9 cellular contexts compared by ENCODE assay signal in genomic region chr17:48068491-48068961, GRCh38. TPM values are rescaled to one million over a fixed set of nuclear protein-coding genes. Genes with fewer than 3 reads are reported as not detected.
DNase-seq lines count a peak whose midpoint lies in the region; ATAC-seq, FAIRE-seq and TF ChIP-seq lines count a peak whose summit lies in the region.
"Had no signal": no experiment of that assay in that cellular context is flagged by ENCODE, and none has a peak within 500 bp of the region (broad histone marks: within the 10 kb centered on the region; RNA-seq: fewer than 3 reads in every experiment).

No MANE protein-coding gene starts in this region.

- no peak overlapping the region for H3K4me3 Mint-ChIP-seq in activated T-helper 17 cell treated with anti-CD3 and anti-CD28 coated beads, Interleukin-2, amount 50 U/mL, for 72 hours

- no peaks in the 10 kb centered on the region for H3K9me3 Mint-ChIP-seq in activated T-helper 17 cell treated with anti-CD3 and anti-CD28 coated beads, Interleukin-2, amount 50 U/mL, for 72 hours

- H3K9ac ChIP-seq in GM23248: peak overlapping the region; percentile 34; the same call in 1 of the 2 replicates
- H3K9ac ChIP-seq in HepG2 (ENCODE audit: insufficient read depth, low read depth, low read length): no peak overlapping the region

- no peak overlapping the region for H2AFZ ChIP-seq in GM23248
- no peak overlapping the region for H2AFZ ChIP-seq in HepG2 (ENCODE audit: low read length)

- FAIRE-seq in HepG2 (lab: Jason Lieb, UNC): peak; percentile 56

- H3K27ac ChIP-seq in GM23248: peak overlapping the region; percentile 73
- no peak overlapping the region for H3K27ac ChIP-seq in HepG2 (ENCODE audit: extremely low read length, insufficient read depth, low read length)

- peak; percentile 32 for TF ChIP-seq CTCF in HepG2 (CRISPR knock-in tag; IDR thresholded peaks at IDR 0.05)

- H3K9me3 ChIP-seq in GM23248 (ENCODE audit: low read depth): no peaks in the 10 kb centered on the region
- no peaks in the 10 kb centered on the region for H3K9me3 ChIP-seq in HepG2 (ENCODE audit: low read length)

- TF ChIP-seq RAD21 in HepG2 (CRISPR knock-in tag; IDR thresholded peaks at IDR 0.05): 0 out of 2 replicates have a peak, but pooled peaks have one; percentile 26

- no peaks in the 10 kb centered on the region for H3K4me1 Mint-ChIP-seq in activated T-helper 17 cell treated with anti-CD3 and anti-CD28 coated beads, Interleukin-2, amount 50 U/mL, for 72 hours

- peak; percentile 63 for DNase-seq in AG20443 (ENCODE audit: low spot score)
- DNase-seq in GM23248: peak; percentile 85
- peak; percentile 41 for DNase-seq in HepG2 (ENCODE audit: low spot score)
- no peak for DNase-seq in NCI-H2081 (lab: John Stamatoyannopoulos, UW)
- no peak for DNase-seq in NCI-H2196 treated with DMSO at 0.1 percent for 48 hours (lab: John Stamatoyannopoulos, UW; ENCODE audit: unreplicated experiment)
- DNase-seq in NCI-H774 (lab: John Stamatoyannopoulos, UW): no peak
- DNase-seq: NCI-H510A had no signal

- no peak overlapping the region for H3K27ac Mint-ChIP-seq in activated T-helper 17 cell treated with anti-CD3 and anti-CD28 coated beads, Interleukin-2, amount 50 U/mL, for 72 hours

- WGBS in GM23248 (ENCODE audit: low coverage in 1 of 2, low lambda C conversion rate in 2 of 2, missing lambda C conversion rate in 2 of 2), 2 experiments: 68 to 81% methylated on average over 3 of the region's 3 CpGs
- 46% methylated on average over 3 of the region's 3 CpGs for WGBS in HepG2 (ENCODE audit: low lambda C conversion rate)

- peaks cover 68% of the 10 kb centered on the region for H3F3A ChIP-seq in GM23248 (ENCODE audit: insufficient read depth)

- POLR2A ChIA-PET in HepG2 (lab: Yijun Ruan, JAX): interaction anchor here (0.8 to 3.1 kb wide), 8 partner anchors 10 to 173 kb away, joined by 3 to 30 read pairs (median 4); partner anchors contain the start of genes NFE2L1 and SP2

- H3K36me3 ChIP-seq in GM23248 (ENCODE audit: low read depth) (peaks cover 30% of the 10 kb centered on the region), HepG2 (replicated peaks in 1 of 2; ENCODE audit: control insufficient read depth in 1 of 2, insufficient read depth in 2 of 2, low read length in 2 of 2) (peaks cover 7 to 37% of the 10 kb centered on the region in 2 experiments)

- peak overlapping the region; percentile 64 for H3K4me2 ChIP-seq in GM23248 (ENCODE audit: unreplicated experiment)
- H3K4me2 ChIP-seq in HepG2 (ENCODE audit: low read depth, low read length): no peak overlapping the region

- TF ChIP-seq EP300 in HepG2 (IDR thresholded peaks at IDR 0.05; ENCODE audit: low read depth in 2 of 2, low read length in 2 of 2) (no peak), HepG2 (CRISPR knock-in tag; IDR thresholded peaks at IDR 0.05; ENCODE audit: borderline replicate concordance) (no peak)

- H4K20me1 ChIP-seq in GM23248 (ENCODE audit: insufficient read depth): no peaks in the 10 kb centered on the region
- no peaks in the 10 kb centered on the region for H4K20me1 ChIP-seq in HepG2 (ENCODE audit: insufficient read depth, low read length)

- H3K36me3 Mint-ChIP-seq in activated T-helper 17 cell treated with anti-CD3 and anti-CD28 coated beads, Interleukin-2, amount 50 U/mL, for 72 hours (ENCODE audit: low read depth): peaks cover 94% of the 10 kb centered on the region

- intact Hi-C loops in HepG2 (cut with micrococcal nuclease; ENCODE audit: unreplicated experiment): no loop called here

- no peaks in the 10 kb centered on the region for H3K9me2 ChIP-seq in GM23248 (ENCODE audit: insufficient read depth)

- ATAC-seq in activated T-helper 17 cell treated with anti-CD3 and anti-CD28 coated beads, Interleukin-2, amount 50 U/mL, for 72 hours (replicated peaks): peak; percentile 38
- peak; percentile 92 for ATAC-seq in HepG2
- ATAC-seq in GM19328 (IDR thresholded peaks at IDR 0.05; ENCODE audit: unreplicated experiment): no peak

- H3K4me3 ChIP-seq in GM23248 (0 out of 2 replicates have a peak overlapping the region, but pooled peaks have one; percentile 17), HepG2 (replicated peaks in 1 of 3; ENCODE audit: insufficient read depth in 1 of 3, low read depth in 2 of 3, low read length in 3 of 3) (no peak overlapping the region)

- in situ Hi-C loops in GM23248 (cut with MboI) (no loop called here), HepG2 (cut with HindIII; ENCODE audit: extremely low pct_ligation_motif_present, low pct_unique_long_range_greater_than_20kb) (no loop called here)

- no peaks in the 10 kb centered on the region for H3K27me3 Mint-ChIP-seq in activated T-helper 17 cell treated with anti-CD3 and anti-CD28 coated beads, Interleukin-2, amount 50 U/mL, for 72 hours

- TF ChIP-seq POLR2A in HepG2 (IDR thresholded peaks at IDR 0.05; ENCODE audit: insufficient read depth in 1 of 2, low read depth in 2 of 2, low read length in 2 of 2): no peak

- no TSS peak for BruUV-seq in HepG2 (replicated peaks; lab: Mats Ljungman, UMichigan)

- H3K27me3 ChIP-seq in GM23248 (replicated peaks; ENCODE audit: insufficient read depth) (no peaks in the 10 kb centered on the region), HepG2 (ENCODE audit: control insufficient read depth in 1 of 2, insufficient read depth in 2 of 2, low read length in 2 of 2) (no peaks in the 10 kb centered on the region)

- peaks cover 25% of the 10 kb centered on the region for H3K79me2 ChIP-seq in GM23248 (ENCODE audit: insufficient read depth)
- no peaks in the 10 kb centered on the region for H3K79me2 ChIP-seq in HepG2 (ENCODE audit: insufficient read depth, low read length)

- peaks cover 49% of the 10 kb centered on the region for H3K4me1 ChIP-seq in GM23248 (ENCODE audit: insufficient read depth)
- peaks cover 48% of the 10 kb centered on the region for H3K4me1 ChIP-seq in HepG2 (ENCODE audit: insufficient read depth, low read length)

- CTCF ChIA-PET in HepG2 (lab: Yijun Ruan, JAX; ENCODE audit: low intra/inter-chr PET ratio, low total read pairs): interaction anchor here (0.6 kb wide), 1 partner anchor 42 kb away, joined by 3 read pairs; no protein-coding TSS in a partner anchor

RNA-seq across cellular contexts. Expression of gene NFE2L1, which starts 20.4 kb away (rescaled TPM):
- total RNA-seq in GM23248 (2014; rRNA removed; shearing (Covaris generic)): 65.6 and 66.4 TPM in 2 replicates
- polyA plus RNA-seq in GM23248 (2016; fragmentation: Nextera tagmentation; extraction: Ambion mirVana) (28.0 and 31.4 TPM in 2 replicates), HepG2 (2011; rRNA removed) (234 and 278 TPM in 2 replicates)
- total RNA-seq in activated T-helper 17 cell treated with anti-CD3 and anti-CD28 coated beads, Interleukin-2, amount 50 U/mL, for 72 hours: 10 to 100 TPM; 77.7 to 91.8 TPM
- total RNA-seq in HepG2 (2016; rRNA removed; fragmentation: Illumina TruSeq; extraction: Trizol): 53.7 and 67.0 TPM in 2 replicates
- 4.7 and 5.3 TPM in 2 replicates for total RNA-seq in HepG2 (2016; cell fraction: cytosol; rRNA removed; fragmentation: Illumina TruSeq; extraction: Trizol; ENCODE audit: low read depth)
- 48.3 and 75.7 TPM in 2 replicates for total RNA-seq in HepG2 (2016; cell fraction: insoluble cytoplasmic fraction; rRNA removed; fragmentation: Illumina TruSeq; extraction: Trizol)
- 18.1 and 20.9 TPM in 2 replicates for total RNA-seq in HepG2 (2016; cell fraction: membrane; rRNA removed; fragmentation: Illumina TruSeq; extraction: Trizol)
- 60.7 and 74.8 TPM in 2 replicates for total RNA-seq in HepG2 (2016; cell fraction: nucleus; rRNA removed; fragmentation: Illumina TruSeq; extraction: Trizol)
- 165 and 176 TPM in 2 replicates for polyA plus RNA-seq in HepG2 (2011; cell fraction: cytosol; rRNA removed)
- 160 and 175 TPM in 2 replicates for polyA plus RNA-seq in HepG2 (2011; cell fraction: nucleus; rRNA removed)
- polyA plus RNA-seq in HepG2 (2012): 180 and 241 TPM in 2 replicates
- polyA plus RNA-seq in HepG2 (2016; cell fraction: cytosol; fragmentation: Illumina TruSeq; extraction: Trizol; ENCODE audit: low read depth): 4.2 and 4.4 TPM in 2 replicates
- 37.5 and 44.9 TPM in 2 replicates for polyA plus RNA-seq in HepG2 (2016; cell fraction: insoluble cytoplasmic fraction; fragmentation: Illumina TruSeq; extraction: Trizol; ENCODE audit: low read depth)
- polyA plus RNA-seq in HepG2 (2016; cell fraction: membrane; fragmentation: Illumina TruSeq; extraction: Trizol; ENCODE audit: low read depth): 11.3 and 11.8 TPM in 2 replicates
- 92.7 and 103 TPM in 2 replicates for polyA plus RNA-seq in HepG2 (2016; cell fraction: nucleus; fragmentation: Illumina TruSeq; extraction: Trizol; ENCODE audit: insufficient read depth, low read depth)
- 108 and 333 TPM in 2 replicates for polyA minus RNA-seq in HepG2 (2011; rRNA and poly(A)+ RNA removed; ENCODE audit: low replicate concordance)
- 114 and 124 TPM in 2 replicates for polyA minus RNA-seq in HepG2 (2011; cell fraction: cytosol; rRNA and poly(A)+ RNA removed)
- polyA minus RNA-seq in HepG2 (2011; cell fraction: nucleus; rRNA and poly(A)+ RNA removed): 57.3 and 65.6 TPM in 2 replicates

RNA-seq across cellular contexts. Expression of gene COPZ2, which starts 30.9 kb away (rescaled TPM):
- 148 and 179 TPM in 2 replicates for total RNA-seq in GM23248 (2014; rRNA removed; shearing (Covaris generic))
- 399 and 401 TPM in 2 replicates for polyA plus RNA-seq in GM23248 (2016; fragmentation: Nextera tagmentation; extraction: Ambion mirVana)
- 1 to 10 TPM; 1.3 to 2.0 TPM for total RNA-seq in activated T-helper 17 cell treated with anti-CD3 and anti-CD28 coated beads, Interleukin-2, amount 50 U/mL, for 72 hours
- total RNA-seq in HepG2 (2016; rRNA removed; fragmentation: Illumina TruSeq; extraction: Trizol): 0.74 and 1.5 TPM in 2 replicates
- 0.81 and 1.5 TPM in 2 replicates for total RNA-seq in HepG2 (2016; cell fraction: cytosol; rRNA removed; fragmentation: Illumina TruSeq; extraction: Trizol; ENCODE audit: low read depth)
- 0.91 TPM in 1 of 2 replicates, not detected in the other for total RNA-seq in HepG2 (2016; cell fraction: insoluble cytoplasmic fraction; rRNA removed; fragmentation: Illumina TruSeq; extraction: Trizol)
- total RNA-seq in HepG2 (2016; cell fraction: membrane; rRNA removed; fragmentation: Illumina TruSeq; extraction: Trizol): 0.96 and 1.8 TPM in 2 replicates
- total RNA-seq in HepG2 (2016; cell fraction: nucleus; rRNA removed; fragmentation: Illumina TruSeq; extraction: Trizol): 1.4 TPM in 1 of 2 replicates, not detected in the other
- 0.48 and 0.61 TPM in 2 replicates for polyA plus RNA-seq in HepG2 (2011; rRNA removed)
- 0.48 and 0.96 TPM in 2 replicates for polyA plus RNA-seq in HepG2 (2011; cell fraction: cytosol; rRNA removed)
- polyA plus RNA-seq in HepG2 (2011; cell fraction: nucleus; rRNA removed): 0.68 and 0.90 TPM in 2 replicates
- 0.63 and 1.8 TPM in 2 replicates for polyA plus RNA-seq in HepG2 (2012)
- 2.3 and 2.4 TPM in 2 replicates for polyA plus RNA-seq in HepG2 (2016; cell fraction: cytosol; fragmentation: Illumina TruSeq; extraction: Trizol; ENCODE audit: low read depth)
- polyA plus RNA-seq in HepG2 (2016; cell fraction: insoluble cytoplasmic fraction; fragmentation: Illumina TruSeq; extraction: Trizol; ENCODE audit: low read depth): 0.87 and 4.9 TPM in 2 replicates
- 1.1 and 2.1 TPM in 2 replicates for polyA plus RNA-seq in HepG2 (2016; cell fraction: membrane; fragmentation: Illumina TruSeq; extraction: Trizol; ENCODE audit: low read depth)
- 2.4 TPM in 1 of 2 replicates, not detected in the other for polyA plus RNA-seq in HepG2 (2016; cell fraction: nucleus; fragmentation: Illumina TruSeq; extraction: Trizol; ENCODE audit: insufficient read depth, low read depth)
- polyA minus RNA-seq in HepG2 (2011; rRNA and poly(A)+ RNA removed; ENCODE audit: low replicate concordance): 0.50 and 0.94 TPM in 2 replicates
- polyA minus RNA-seq in HepG2 (2011; cell fraction: cytosol; rRNA and poly(A)+ RNA removed): not detected in 2 replicates
- 0.77 TPM in 1 of 2 replicates, not detected in the other for polyA minus RNA-seq in HepG2 (2011; cell fraction: nucleus; rRNA and poly(A)+ RNA removed)

RNA-seq across cellular contexts. Expression of gene CBX1, which starts 32.8 kb away (rescaled TPM):
- total RNA-seq in GM23248 (2014; rRNA removed; shearing (Covaris generic)): 53.6 and 67.7 TPM in 2 replicates
- polyA plus RNA-seq in GM23248 (2016; fragmentation: Nextera tagmentation; extraction: Ambion mirVana) (36.8 and 40.0 TPM in 2 replicates), HepG2 (2011; rRNA removed) (14.1 and 17.8 TPM in 2 replicates)
- 10 to 100 TPM; 30.0 to 48.4 TPM for total RNA-seq in activated T-helper 17 cell treated with anti-CD3 and anti-CD28 coated beads, Interleukin-2, amount 50 U/mL, for 72 hours
- 108 and 143 TPM in 2 replicates for total RNA-seq in HepG2 (2016; rRNA removed; fragmentation: Illumina TruSeq; extraction: Trizol)
- 16.2 and 17.8 TPM in 2 replicates for total RNA-seq in HepG2 (2016; cell fraction: cytosol; rRNA removed; fragmentation: Illumina TruSeq; extraction: Trizol; ENCODE audit: low read depth)
- 108 and 140 TPM in 2 replicates for total RNA-seq in HepG2 (2016; cell fraction: insoluble cytoplasmic fraction; rRNA removed; fragmentation: Illumina TruSeq; extraction: Trizol)
- total RNA-seq in HepG2 (2016; cell fraction: membrane; rRNA removed; fragmentation: Illumina TruSeq; extraction: Trizol): 67.2 and 72.5 TPM in 2 replicates
- 42.1 and 47.3 TPM in 2 replicates for total RNA-seq in HepG2 (2016; cell fraction: nucleus; rRNA removed; fragmentation: Illumina TruSeq; extraction: Trizol)
- polyA plus RNA-seq in HepG2 (2011; cell fraction: cytosol; rRNA removed): 10.3 and 14.7 TPM in 2 replicates
- 6.8 and 9.2 TPM in 2 replicates for polyA plus RNA-seq in HepG2 (2011; cell fraction: nucleus; rRNA removed)
- 50.0 and 59.7 TPM in 2 replicates for polyA plus RNA-seq in HepG2 (2012)
- 17.9 and 19.4 TPM in 2 replicates for polyA plus RNA-seq in HepG2 (2016; cell fraction: cytosol; fragmentation: Illumina TruSeq; extraction: Trizol; ENCODE audit: low read depth)
- polyA plus RNA-seq in HepG2 (2016; cell fraction: insoluble cytoplasmic fraction; fragmentation: Illumina TruSeq; extraction: Trizol; ENCODE audit: low read depth): 155 TPM in 2 replicates
- polyA plus RNA-seq in HepG2 (2016; cell fraction: membrane; fragmentation: Illumina TruSeq; extraction: Trizol; ENCODE audit: low read depth): 52.8 TPM in 2 replicates
- 70.7 and 71.8 TPM in 2 replicates for polyA plus RNA-seq in HepG2 (2016; cell fraction: nucleus; fragmentation: Illumina TruSeq; extraction: Trizol; ENCODE audit: insufficient read depth, low read depth)
- 6.5 and 6.7 TPM in 2 replicates for polyA minus RNA-seq in HepG2 (2011; rRNA and poly(A)+ RNA removed; ENCODE audit: low replicate concordance)
- 12.5 and 14.1 TPM in 2 replicates for polyA minus RNA-seq in HepG2 (2011; cell fraction: cytosol; rRNA and poly(A)+ RNA removed)
- 9.0 and 9.3 TPM in 2 replicates for polyA minus RNA-seq in HepG2 (2011; cell fraction: nucleus; rRNA and poly(A)+ RNA removed)

RNA-seq across cellular contexts. Expression of gene SNX11, which starts 39.0 kb away (rescaled TPM):
- 10.5 and 14.7 TPM in 2 replicates for total RNA-seq in GM23248 (2014; rRNA removed; shearing (Covaris generic))
- polyA plus RNA-seq in GM23248 (2016; fragmentation: Nextera tagmentation; extraction: Ambion mirVana) (17.5 and 18.0 TPM in 2 replicates), HepG2 (2011; rRNA removed) (12.9 and 14.0 TPM in 2 replicates)
- 10 to 100 TPM; 22.8 to 24.7 TPM for total RNA-seq in activated T-helper 17 cell treated with anti-CD3 and anti-CD28 coated beads, Interleukin-2, amount 50 U/mL, for 72 hours
- 14.0 and 15.9 TPM in 2 replicates for total RNA-seq in HepG2 (2016; rRNA removed; fragmentation: Illumina TruSeq; extraction: Trizol)
- 6.2 and 6.3 TPM in 2 replicates for total RNA-seq in HepG2 (2016; cell fraction: cytosol; rRNA removed; fragmentation: Illumina TruSeq; extraction: Trizol; ENCODE audit: low read depth)
- 13.8 and 15.9 TPM in 2 replicates for total RNA-seq in HepG2 (2016; cell fraction: insoluble cytoplasmic fraction; rRNA removed; fragmentation: Illumina TruSeq; extraction: Trizol)
- 14.3 and 16.5 TPM in 2 replicates for total RNA-seq in HepG2 (2016; cell fraction: membrane; rRNA removed; fragmentation: Illumina TruSeq; extraction: Trizol)
- 11.5 and 12.4 TPM in 2 replicates for total RNA-seq in HepG2 (2016; cell fraction: nucleus; rRNA removed; fragmentation: Illumina TruSeq; extraction: Trizol)
- polyA plus RNA-seq in HepG2 (2011; cell fraction: cytosol; rRNA removed): 11.7 and 14.4 TPM in 2 replicates
- 10.4 and 12.3 TPM in 2 replicates for polyA plus RNA-seq in HepG2 (2011; cell fraction: nucleus; rRNA removed)
- 9.6 and 9.7 TPM in 2 replicates for polyA plus RNA-seq in HepG2 (2012)
- 4.2 TPM in 2 replicates for polyA plus RNA-seq in HepG2 (2016; cell fraction: cytosol; fragmentation: Illumina TruSeq; extraction: Trizol; ENCODE audit: low read depth)
- 17.1 and 18.0 TPM in 2 replicates for polyA plus RNA-seq in HepG2 (2016; cell fraction: insoluble cytoplasmic fraction; fragmentation: Illumina TruSeq; extraction: Trizol; ENCODE audit: low read depth)
- 11.9 and 13.2 TPM in 2 replicates for polyA plus RNA-seq in HepG2 (2016; cell fraction: membrane; fragmentation: Illumina TruSeq; extraction: Trizol; ENCODE audit: low read depth)
- polyA plus RNA-seq in HepG2 (2016; cell fraction: nucleus; fragmentation: Illumina TruSeq; extraction: Trizol; ENCODE audit: insufficient read depth, low read depth): 19.4 and 22.2 TPM in 2 replicates
- 14.4 and 17.8 TPM in 2 replicates for polyA minus RNA-seq in HepG2 (2011; rRNA and poly(A)+ RNA removed; ENCODE audit: low replicate concordance)
- 6.2 and 7.3 TPM in 2 replicates for polyA minus RNA-seq in HepG2 (2011; cell fraction: cytosol; rRNA and poly(A)+ RNA removed)
- polyA minus RNA-seq in HepG2 (2011; cell fraction: nucleus; rRNA and poly(A)+ RNA removed): 11.1 and 12.1 TPM in 2 replicates

Comparison
In these comparisons a context has a peak if more than half of its experiments do, and no peak if none do; other contexts are left out.
1. DNase-seq: peak in AG20443 (single experiment), GM23248 (single experiment) and HepG2 (single experiment); none in NCI-H2081 (0 of 2), NCI-H2196 treated with DMSO at 0.1 percent for 48 hours (single experiment) and NCI-H774 (single experiment).
2. RNA of gene COPZ2, which starts 30.9 kb away (total RNA-seq): 148 to 179 TPM in GM23248; 1.3 to 2.0 TPM in activated T-helper 17 cell treated with anti-CD3 and anti-CD28 coated beads, Interleukin-2, amount 50 U/mL, for 72 hours and 0.74 to 1.8 TPM in HepG2; every median in the first group is over 10 times any median in the second.